ENCODE assay signal across 1 cellular context in the genomic region with DNA sequence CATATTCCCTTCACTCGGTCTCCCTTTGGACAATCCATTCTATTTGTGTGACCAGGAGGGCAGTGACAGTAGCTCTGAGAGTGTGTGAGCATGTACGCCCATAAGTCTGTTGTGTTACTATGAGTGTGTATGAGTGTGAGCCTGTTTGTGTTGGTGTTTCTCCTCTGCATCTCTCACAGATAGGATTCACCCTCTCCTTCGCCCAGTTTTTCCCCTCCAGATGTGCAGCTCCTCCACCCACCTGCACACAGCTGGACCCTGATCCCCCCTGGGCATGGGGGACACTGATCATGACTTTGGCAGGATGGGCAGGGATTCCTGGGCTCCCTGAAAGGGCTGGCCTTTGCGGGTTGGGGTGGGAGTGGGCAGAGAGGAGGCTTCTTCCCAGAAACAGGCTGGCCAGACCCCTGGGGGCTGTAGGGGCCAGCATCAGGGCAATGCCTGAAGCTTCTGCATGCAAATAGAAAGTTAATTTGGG.
TF ChIP-seq lines count a peak whose summit lies in the region.

No MANE protein-coding gene starts in this region.

TF ChIP-seq in A549, 52 proteins besides CTCF, POLR2A, EP300 and RAD21 (continued from another document):
- TF ChIP-seq, protein P1, sequence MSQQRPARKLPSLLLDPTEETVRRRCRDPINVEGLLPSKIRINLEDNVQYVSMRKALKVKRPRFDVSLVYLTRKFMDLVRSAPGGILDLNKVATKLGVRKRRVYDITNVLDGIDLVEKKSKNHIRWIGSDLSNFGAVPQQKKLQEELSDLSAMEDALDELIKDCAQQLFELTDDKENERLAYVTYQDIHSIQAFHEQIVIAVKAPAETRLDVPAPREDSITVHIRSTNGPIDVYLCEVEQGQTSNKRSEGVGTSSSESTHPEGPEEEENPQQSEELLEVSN (IDR thresholded peaks at IDR 0.05; ENCODE audit: borderline replicate concordance, low read depth), result no peak
- TF ChIP-seq, protein P2, sequence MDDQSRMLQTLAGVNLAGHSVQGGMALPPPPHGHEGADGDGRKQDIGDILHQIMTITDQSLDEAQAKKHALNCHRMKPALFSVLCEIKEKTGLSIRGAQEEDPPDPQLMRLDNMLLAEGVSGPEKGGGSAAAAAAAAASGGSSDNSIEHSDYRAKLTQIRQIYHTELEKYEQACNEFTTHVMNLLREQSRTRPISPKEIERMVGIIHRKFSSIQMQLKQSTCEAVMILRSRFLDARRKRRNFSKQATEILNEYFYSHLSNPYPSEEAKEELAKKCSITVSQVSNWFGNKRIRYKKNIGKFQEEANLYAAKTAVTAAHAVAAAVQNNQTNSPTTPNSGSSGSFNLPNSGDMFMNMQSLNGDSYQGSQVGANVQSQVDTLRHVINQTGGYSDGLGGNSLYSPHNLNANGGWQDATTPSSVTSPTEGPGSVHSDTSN (IDR thresholded peaks at IDR 0.05), result no peak
- TF ChIP-seq RFX5 (IDR thresholded peaks at IDR 0.05) (no peak), NFE2L2 (conservative IDR thresholded peaks at IDR 0.05; ENCODE audit: low read length) (no peak)
- TF ChIP-seq, protein P3, sequence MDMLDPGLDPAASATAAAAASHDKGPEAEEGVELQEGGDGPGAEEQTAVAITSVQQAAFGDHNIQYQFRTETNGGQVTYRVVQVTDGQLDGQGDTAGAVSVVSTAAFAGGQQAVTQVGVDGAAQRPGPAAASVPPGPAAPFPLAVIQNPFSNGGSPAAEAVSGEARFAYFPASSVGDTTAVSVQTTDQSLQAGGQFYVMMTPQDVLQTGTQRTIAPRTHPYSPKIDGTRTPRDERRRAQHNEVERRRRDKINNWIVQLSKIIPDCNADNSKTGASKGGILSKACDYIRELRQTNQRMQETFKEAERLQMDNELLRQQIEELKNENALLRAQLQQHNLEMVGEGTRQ (IDR thresholded peaks at IDR 0.05), result no peak
- TF ChIP-seq, protein P4, sequence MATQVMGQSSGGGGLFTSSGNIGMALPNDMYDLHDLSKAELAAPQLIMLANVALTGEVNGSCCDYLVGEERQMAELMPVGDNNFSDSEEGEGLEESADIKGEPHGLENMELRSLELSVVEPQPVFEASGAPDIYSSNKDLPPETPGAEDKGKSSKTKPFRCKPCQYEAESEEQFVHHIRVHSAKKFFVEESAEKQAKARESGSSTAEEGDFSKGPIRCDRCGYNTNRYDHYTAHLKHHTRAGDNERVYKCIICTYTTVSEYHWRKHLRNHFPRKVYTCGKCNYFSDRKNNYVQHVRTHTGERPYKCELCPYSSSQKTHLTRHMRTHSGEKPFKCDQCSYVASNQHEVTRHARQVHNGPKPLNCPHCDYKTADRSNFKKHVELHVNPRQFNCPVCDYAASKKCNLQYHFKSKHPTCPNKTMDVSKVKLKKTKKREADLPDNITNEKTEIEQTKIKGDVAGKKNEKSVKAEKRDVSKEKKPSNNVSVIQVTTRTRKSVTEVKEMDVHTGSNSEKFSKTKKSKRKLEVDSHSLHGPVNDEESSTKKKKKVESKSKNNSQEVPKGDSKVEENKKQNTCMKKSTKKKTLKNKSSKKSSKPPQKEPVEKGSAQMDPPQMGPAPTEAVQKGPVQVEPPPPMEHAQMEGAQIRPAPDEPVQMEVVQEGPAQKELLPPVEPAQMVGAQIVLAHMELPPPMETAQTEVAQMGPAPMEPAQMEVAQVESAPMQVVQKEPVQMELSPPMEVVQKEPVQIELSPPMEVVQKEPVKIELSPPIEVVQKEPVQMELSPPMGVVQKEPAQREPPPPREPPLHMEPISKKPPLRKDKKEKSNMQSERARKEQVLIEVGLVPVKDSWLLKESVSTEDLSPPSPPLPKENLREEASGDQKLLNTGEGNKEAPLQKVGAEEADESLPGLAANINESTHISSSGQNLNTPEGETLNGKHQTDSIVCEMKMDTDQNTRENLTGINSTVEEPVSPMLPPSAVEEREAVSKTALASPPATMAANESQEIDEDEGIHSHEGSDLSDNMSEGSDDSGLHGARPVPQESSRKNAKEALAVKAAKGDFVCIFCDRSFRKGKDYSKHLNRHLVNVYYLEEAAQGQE (IDR thresholded peaks at IDR 0.05), result no peak
